10 cellular contexts compared by ENCODE assay signal in the genomic region with DNA sequence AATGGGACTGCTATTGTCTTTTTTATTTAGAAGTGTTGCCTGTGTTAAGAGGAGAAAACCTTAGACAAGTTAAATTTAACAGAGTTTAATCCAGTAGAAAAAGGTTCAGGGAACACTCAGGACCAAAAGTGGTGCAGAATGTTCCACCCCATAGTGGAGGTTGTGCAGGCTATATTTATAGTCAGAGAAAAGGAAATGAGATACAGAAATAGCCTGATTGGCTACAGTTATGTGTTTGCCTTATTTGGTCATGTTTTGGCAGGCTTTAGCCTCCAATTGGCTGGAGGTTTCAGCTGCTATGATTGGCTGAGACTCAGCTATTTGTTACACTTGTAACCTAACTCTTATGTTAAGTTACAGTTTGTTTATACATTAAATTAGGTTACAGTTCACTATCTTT. TPM values are rescaled to one million over a fixed set of nuclear protein-coding genes. Genes with fewer than 3 reads are reported as not detected.
A peak's percentile ranks its signal among the peaks of the same experiment; 100 is the strongest.
DNase-seq lines count a peak whose midpoint lies in the region; ATAC-seq and TF ChIP-seq lines count a peak whose summit lies in the region.
"Had no signal": no experiment of that assay in that cellular context is flagged by ENCODE, and none has a peak within 500 bp of the region (broad histone marks: within the 10 kb centered on the region; RNA-seq: fewer than 3 reads in every experiment).

No MANE protein-coding gene starts in this region.

- TF ChIP-seq CTCF in fibroblast of mammary gland (conservative IDR thresholded peaks at IDR 0.05; ENCODE audit: control insufficient read depth, insufficient read depth, low read depth, low read length) = no peak
- TF ChIP-seq CTCF in HFFc6 (IDR thresholded peaks at IDR 0.05) = no peak

- peak; percentile 69 for DNase-seq in A172 (ENCODE audit: low spot score)
- peak; percentile 48 for DNase-seq in EH (ENCODE audit: low read depth)
- peak; percentile 37 for DNase-seq in RPMI7951 (ENCODE audit: low read depth)
- DNase-seq in fibroblast of mammary gland (ENCODE audit: low read depth) = peak; percentile 45
- DNase-seq in activated CD8-positive, alpha-beta memory T cell treated with anti-CD3 and anti-CD28 coated beads, Interleukin-2, amount 50 U/mL, for 4 hours = no peak
- no peak for DNase-seq in HFFc6
- no peak for DNase-seq in sciatic nerve (ENCODE audit: low spot score)
- DNase-seq: DMS153, uterus had no signal

- H3K27me3 Mint-ChIP-seq in HFFc6 (ENCODE audit: insufficient read depth) = peaks cover 2% of the 10 kb centered on the region; the same call in 1 of the 2 replicates

- no peak overlapping the region for H3K4me3 ChIP-seq in fibroblast of mammary gland (ENCODE audit: control insufficient read depth, low read depth, low read length)
- H3K4me3 ChIP-seq: uterus had no signal

- no peak for ATAC-seq in GM18498 (IDR thresholded peaks at IDR 0.05; ENCODE audit: unreplicated experiment)
- ATAC-seq in sciatic nerve = no peak

- H3K27ac Mint-ChIP-seq in HFFc6 = no peak overlapping the region

- intact Hi-C loops in sciatic nerve (cut with DNase I) = no loop called here

- no peak overlapping the region for H3K4me3 Mint-ChIP-seq in HFFc6

- no peaks in the 10 kb centered on the region for H3K9me3 Mint-ChIP-seq in HFFc6

- H3K4me1 Mint-ChIP-seq in HFFc6 (ENCODE audit: low read depth) = peaks cover 37% of the 10 kb centered on the region

- peaks cover 20% of the 10 kb centered on the region for H3K36me3 Mint-ChIP-seq in HFFc6 (ENCODE audit: low read depth)

RNA-seq across cellular contexts. Expression of gene STAMBP, which starts 4.1 kb away (rescaled TPM):
- 8.0 and 9.4 TPM in 2 replicates for total RNA-seq in A172 (2014; rRNA removed; shearing (Covaris generic))
- total RNA-seq in RPMI7951 (2014; rRNA removed; shearing (Covaris generic)) = 39.6 and 50.2 TPM in 2 replicates
- total RNA-seq in HFFc6 (2021; fragmentation: NEBNext Ultra II Directional; extraction: Animal tissue kit (Norgen Biotek cat#: 25700)) = 10 to 100 TPM; 31.6 to 37.2 (median 34.5) TPM
- total RNA-seq in sciatic nerve = 41.5 TPM

RNA-seq across cellular contexts. Expression of gene C2orf78, which starts 48.9 kb away (rescaled TPM):
- total RNA-seq in A172 (2014; rRNA removed; shearing (Covaris generic)) = not detected in 2 replicates
- not detected in 2 replicates for total RNA-seq in RPMI7951 (2014; rRNA removed; shearing (Covaris generic))
- total RNA-seq in HFFc6 (2021; fragmentation: NEBNext Ultra II Directional; extraction: Animal tissue kit (Norgen Biotek cat#: 25700)) = not detected
- not detected for total RNA-seq in sciatic nerve
- total RNA-seq: uterus had no signal

RNA-seq across cellular contexts. Expression of gene DUSP11, which starts 53.0 kb away (rescaled TPM):
- total RNA-seq in A172 (2014; rRNA removed; shearing (Covaris generic)) = 41.0 and 43.7 TPM in 2 replicates
- total RNA-seq in RPMI7951 (2014; rRNA removed; shearing (Covaris generic)) = 46.5 and 49.3 TPM in 2 replicates
- 10 to 100 TPM; 21.6 to 24.2 (median 23.1) TPM for total RNA-seq in HFFc6 (2021; fragmentation: NEBNext Ultra II Directional; extraction: Animal tissue kit (Norgen Biotek cat#: 25700))
- 23.1 TPM for total RNA-seq in sciatic nerve

RNA-seq across cellular contexts. Expression of gene ACTG2, which starts 59.9 kb away (rescaled TPM):
- total RNA-seq in A172 (2014; rRNA removed; shearing (Covaris generic)) = not detected in 2 replicates
- 2.0 and 2.9 TPM in 2 replicates for total RNA-seq in RPMI7951 (2014; rRNA removed; shearing (Covaris generic))
- 1 to 10 TPM in 4 of 6 experiments, under 1 TPM in 2; 0.17 to 2.3 (median 2.1) TPM for total RNA-seq in HFFc6 (2021; fragmentation: NEBNext Ultra II Directional; extraction: Animal tissue kit (Norgen Biotek cat#: 25700))
- 4.4 TPM for total RNA-seq in sciatic nerve

Comparison
In these comparisons a context has a peak if more than half of its experiments do, and no peak if none do; other contexts are left out.
1. DNase-seq: peak in A172 (single experiment), EH (single experiment), RPMI7951 (single experiment) and fibroblast of mammary gland (single experiment); none in activated CD8-positive, alpha-beta memory T cell treated with anti-CD3 and anti-CD28 coated beads, Interleukin-2, amount 50 U/mL, for 4 hours (single experiment), HFFc6 (single experiment) and sciatic nerve (single experiment).